Comparison of ENCODE assay signal across 1 cellular context in the genomic region with DNA sequence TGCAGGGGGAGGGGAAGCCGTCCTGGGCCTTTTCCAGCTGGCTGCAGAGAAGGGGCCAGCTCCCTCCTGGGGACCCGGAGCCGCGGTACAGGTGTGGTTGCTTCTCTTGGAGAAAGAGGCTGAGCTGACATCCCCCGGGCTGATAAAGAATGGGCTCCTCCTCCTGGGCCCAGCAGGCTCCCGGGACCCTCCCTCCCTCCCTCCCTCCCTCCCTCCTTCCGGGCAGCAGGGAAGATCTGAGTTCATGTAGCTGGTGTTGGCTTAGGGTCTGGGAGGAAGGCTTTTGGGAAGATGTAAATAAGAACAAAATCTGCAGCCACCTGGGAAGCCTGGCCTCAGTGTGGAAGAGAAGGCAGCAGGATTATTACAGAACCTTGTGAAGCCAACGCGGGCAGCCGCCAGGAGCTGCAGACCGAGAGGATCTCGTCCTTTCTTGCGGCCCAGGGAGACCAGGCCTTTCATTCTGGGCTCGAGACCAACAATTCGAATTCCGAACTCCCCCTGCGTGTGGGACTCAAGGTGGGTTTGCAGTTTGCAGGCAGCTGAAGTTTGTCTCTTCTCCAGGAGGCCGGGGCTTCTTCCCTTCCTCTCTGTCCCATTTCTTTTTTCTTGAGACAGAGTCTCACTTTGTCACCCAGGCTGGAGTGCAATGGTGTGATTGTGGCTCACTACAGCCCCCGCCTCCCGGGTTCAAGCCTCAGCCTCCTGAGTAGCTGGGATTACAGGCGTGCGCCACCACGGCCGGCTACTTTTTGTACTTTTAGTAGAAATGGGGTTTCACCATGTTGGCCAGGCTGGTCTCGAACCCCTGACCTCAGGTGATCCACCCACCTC.
TF ChIP-seq lines count a peak whose summit lies in the region.

A gene with protein sequence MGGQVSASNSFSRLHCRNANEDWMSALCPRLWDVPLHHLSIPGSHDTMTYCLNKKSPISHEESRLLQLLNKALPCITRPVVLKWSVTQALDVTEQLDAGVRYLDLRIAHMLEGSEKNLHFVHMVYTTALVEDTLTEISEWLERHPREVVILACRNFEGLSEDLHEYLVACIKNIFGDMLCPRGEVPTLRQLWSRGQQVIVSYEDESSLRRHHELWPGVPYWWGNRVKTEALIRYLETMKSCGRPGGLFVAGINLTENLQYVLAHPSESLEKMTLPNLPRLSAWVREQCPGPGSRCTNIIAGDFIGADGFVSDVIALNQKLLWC (plus strand): TSS at position 216 of the 834 bp plus-strand sequence. CDS start 2,807 bp downstream, outside the sequence.

TF ChIP-seq in HepG2, 621 proteins besides CTCF, POLR2A, EP300 and RAD21 (continued from another document):
- TF ChIP-seq, protein P1, sequence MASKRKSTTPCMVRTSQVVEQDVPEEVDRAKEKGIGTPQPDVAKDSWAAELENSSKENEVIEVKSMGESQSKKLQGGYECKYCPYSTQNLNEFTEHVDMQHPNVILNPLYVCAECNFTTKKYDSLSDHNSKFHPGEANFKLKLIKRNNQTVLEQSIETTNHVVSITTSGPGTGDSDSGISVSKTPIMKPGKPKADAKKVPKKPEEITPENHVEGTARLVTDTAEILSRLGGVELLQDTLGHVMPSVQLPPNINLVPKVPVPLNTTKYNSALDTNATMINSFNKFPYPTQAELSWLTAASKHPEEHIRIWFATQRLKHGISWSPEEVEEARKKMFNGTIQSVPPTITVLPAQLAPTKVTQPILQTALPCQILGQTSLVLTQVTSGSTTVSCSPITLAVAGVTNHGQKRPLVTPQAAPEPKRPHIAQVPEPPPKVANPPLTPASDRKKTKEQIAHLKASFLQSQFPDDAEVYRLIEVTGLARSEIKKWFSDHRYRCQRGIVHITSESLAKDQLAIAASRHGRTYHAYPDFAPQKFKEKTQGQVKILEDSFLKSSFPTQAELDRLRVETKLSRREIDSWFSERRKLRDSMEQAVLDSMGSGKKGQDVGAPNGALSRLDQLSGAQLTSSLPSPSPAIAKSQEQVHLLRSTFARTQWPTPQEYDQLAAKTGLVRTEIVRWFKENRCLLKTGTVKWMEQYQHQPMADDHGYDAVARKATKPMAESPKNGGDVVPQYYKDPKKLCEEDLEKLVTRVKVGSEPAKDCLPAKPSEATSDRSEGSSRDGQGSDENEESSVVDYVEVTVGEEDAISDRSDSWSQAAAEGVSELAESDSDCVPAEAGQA (IDR thresholded peaks at IDR 0.05; ENCODE audit: low read depth): no peak
- TF ChIP-seq, protein P1 (CRISPR knock-in tag; IDR thresholded peaks at IDR 0.05; ENCODE audit: borderline replicate concordance): no peak
- TF ChIP-seq NKX3-1 (CRISPR knock-in tag; IDR thresholded peaks at IDR 0.05): no peak
- TF ChIP-seq ZNF792 (CRISPR knock-in tag; IDR thresholded peaks at IDR 0.05): peak; percentile 70; the same call in 1 of the 2 replicates
- TF ChIP-seq ZNF256 (CRISPR knock-in tag; conservative IDR thresholded peaks at IDR 0.05): no peak
- no peak for TF ChIP-seq ZNF562 (CRISPR knock-in tag; IDR thresholded peaks at IDR 0.05; ENCODE audit: borderline replicate concordance)
- no peak for TF ChIP-seq ZNF274 (CRISPR knock-in tag; IDR thresholded peaks at IDR 0.05)
- TF ChIP-seq, protein P2, sequence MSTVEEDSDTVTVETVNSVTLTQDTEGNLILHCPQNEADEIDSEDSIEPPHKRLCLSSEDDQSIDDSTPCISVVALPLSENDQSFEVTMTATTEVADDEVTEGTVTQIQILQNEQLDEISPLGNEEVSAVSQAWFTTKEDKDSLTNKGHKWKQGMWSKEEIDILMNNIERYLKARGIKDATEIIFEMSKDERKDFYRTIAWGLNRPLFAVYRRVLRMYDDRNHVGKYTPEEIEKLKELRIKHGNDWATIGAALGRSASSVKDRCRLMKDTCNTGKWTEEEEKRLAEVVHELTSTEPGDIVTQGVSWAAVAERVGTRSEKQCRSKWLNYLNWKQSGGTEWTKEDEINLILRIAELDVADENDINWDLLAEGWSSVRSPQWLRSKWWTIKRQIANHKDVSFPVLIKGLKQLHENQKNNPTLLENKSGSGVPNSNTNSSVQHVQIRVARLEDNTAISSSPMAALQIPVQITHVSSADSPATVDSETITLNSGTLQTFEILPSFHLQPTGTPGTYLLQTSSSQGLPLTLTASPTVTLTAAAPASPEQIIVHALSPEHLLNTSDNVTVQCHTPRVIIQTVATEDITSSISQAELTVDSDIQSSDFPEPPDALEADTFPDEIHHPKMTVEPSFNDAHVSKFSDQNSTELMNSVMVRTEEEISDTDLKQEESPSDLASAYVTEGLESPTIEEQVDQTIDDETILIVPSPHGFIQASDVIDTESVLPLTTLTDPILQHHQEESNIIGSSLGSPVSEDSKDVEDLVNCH (CRISPR knock-in tag; IDR thresholded peaks at IDR 0.05): no peak
- no peak for TF ChIP-seq TCF7 (IDR thresholded peaks at IDR 0.05; ENCODE audit: low read depth)
- no peak for TF ChIP-seq RFX3 (CRISPR knock-in tag; IDR thresholded peaks at IDR 0.05)
- TF ChIP-seq SALL1 (CRISPR knock-in tag; IDR thresholded peaks at IDR 0.05): peak; percentile 53; the same call in 1 of the 2 replicates
- TF ChIP-seq, protein P3, sequence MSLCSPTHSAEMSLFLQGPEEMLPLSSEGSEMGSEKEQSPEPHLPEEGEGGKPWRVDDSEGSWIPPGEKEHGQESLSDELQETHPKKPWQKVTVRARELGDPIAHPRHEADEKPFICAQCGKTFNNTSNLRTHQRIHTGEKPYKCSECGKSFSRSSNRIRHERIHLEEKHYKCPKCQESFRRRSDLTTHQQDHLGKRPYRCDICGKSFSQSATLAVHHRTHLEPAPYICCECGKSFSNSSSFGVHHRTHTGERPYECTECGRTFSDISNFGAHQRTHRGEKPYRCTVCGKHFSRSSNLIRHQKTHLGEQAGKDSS (CRISPR knock-in tag; IDR thresholded peaks at IDR 0.05; ENCODE audit: borderline replicate concordance, low read depth): no peak
- TF ChIP-seq, protein P4, sequence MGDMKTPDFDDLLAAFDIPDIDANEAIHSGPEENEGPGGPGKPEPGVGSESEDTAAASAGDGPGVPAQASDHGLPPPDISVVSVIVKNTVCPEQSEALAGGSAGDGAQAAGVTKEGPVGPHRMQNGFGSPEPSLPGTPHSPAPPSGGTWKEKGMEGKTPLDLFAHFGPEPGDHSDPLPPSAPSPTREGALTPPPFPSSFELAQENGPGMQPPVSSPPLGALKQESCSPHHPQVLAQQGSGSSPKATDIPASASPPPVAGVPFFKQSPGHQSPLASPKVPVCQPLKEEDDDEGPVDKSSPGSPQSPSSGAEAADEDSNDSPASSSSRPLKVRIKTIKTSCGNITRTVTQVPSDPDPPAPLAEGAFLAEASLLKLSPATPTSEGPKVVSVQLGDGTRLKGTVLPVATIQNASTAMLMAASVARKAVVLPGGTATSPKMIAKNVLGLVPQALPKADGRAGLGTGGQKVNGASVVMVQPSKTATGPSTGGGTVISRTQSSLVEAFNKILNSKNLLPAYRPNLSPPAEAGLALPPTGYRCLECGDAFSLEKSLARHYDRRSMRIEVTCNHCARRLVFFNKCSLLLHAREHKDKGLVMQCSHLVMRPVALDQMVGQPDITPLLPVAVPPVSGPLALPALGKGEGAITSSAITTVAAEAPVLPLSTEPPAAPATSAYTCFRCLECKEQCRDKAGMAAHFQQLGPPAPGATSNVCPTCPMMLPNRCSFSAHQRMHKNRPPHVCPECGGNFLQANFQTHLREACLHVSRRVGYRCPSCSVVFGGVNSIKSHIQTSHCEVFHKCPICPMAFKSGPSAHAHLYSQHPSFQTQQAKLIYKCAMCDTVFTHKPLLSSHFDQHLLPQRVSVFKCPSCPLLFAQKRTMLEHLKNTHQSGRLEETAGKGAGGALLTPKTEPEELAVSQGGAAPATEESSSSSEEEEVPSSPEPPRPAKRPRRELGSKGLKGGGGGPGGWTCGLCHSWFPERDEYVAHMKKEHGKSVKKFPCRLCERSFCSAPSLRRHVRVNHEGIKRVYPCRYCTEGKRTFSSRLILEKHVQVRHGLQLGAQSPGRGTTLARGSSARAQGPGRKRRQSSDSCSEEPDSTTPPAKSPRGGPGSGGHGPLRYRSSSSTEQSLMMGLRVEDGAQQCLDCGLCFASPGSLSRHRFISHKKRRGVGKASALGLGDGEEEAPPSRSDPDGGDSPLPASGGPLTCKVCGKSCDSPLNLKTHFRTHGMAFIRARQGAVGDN (CRISPR knock-in tag; IDR thresholded peaks at IDR 0.05): peak; percentile 41; the same call in 1 of the 2 replicates
- TF ChIP-seq ZNF260 (CRISPR knock-in tag; IDR thresholded peaks at IDR 0.05; ENCODE audit: borderline replicate concordance, low read depth): no peak
- TF ChIP-seq, protein P5, sequence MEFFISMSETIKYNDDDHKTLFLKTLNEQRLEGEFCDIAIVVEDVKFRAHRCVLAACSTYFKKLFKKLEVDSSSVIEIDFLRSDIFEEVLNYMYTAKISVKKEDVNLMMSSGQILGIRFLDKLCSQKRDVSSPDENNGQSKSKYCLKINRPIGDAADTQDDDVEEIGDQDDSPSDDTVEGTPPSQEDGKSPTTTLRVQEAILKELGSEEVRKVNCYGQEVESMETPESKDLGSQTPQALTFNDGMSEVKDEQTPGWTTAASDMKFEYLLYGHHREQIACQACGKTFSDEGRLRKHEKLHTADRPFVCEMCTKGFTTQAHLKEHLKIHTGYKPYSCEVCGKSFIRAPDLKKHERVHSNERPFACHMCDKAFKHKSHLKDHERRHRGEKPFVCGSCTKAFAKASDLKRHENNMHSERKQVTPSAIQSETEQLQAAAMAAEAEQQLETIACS (CRISPR knock-in tag; IDR thresholded peaks at IDR 0.05): no peak
- TF ChIP-seq, protein P6, sequence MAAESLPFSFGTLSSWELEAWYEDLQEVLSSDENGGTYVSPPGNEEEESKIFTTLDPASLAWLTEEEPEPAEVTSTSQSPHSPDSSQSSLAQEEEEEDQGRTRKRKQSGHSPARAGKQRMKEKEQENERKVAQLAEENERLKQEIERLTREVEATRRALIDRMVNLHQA (CRISPR knock-in tag; IDR thresholded peaks at IDR 0.05): no peak
- TF ChIP-seq MAZ (IDR thresholded peaks at IDR 0.05; ENCODE audit: borderline replicate concordance, low read depth, low read length): peak; percentile 45; the same call in 1 of the 2 replicates
- TF ChIP-seq MAZ (CRISPR knock-in tag; IDR thresholded peaks at IDR 0.05; ENCODE audit: low read depth): peak; percentile 52; the same call in 1 of the 2 replicates
- TF ChIP-seq ZNF546 (CRISPR knock-in tag; conservative IDR thresholded peaks at IDR 0.05): no peak
- TF ChIP-seq ZNF674 (CRISPR knock-in tag; IDR thresholded peaks at IDR 0.05; ENCODE audit: low read depth): no peak
- TF ChIP-seq PAWR (CRISPR knock-in tag; IDR thresholded peaks at IDR 0.05; ENCODE audit: borderline replicate concordance): no peak
- no peak for TF ChIP-seq SP140L (CRISPR knock-in tag; IDR thresholded peaks at IDR 0.05; ENCODE audit: borderline replicate concordance)
- TF ChIP-seq, protein P7, sequence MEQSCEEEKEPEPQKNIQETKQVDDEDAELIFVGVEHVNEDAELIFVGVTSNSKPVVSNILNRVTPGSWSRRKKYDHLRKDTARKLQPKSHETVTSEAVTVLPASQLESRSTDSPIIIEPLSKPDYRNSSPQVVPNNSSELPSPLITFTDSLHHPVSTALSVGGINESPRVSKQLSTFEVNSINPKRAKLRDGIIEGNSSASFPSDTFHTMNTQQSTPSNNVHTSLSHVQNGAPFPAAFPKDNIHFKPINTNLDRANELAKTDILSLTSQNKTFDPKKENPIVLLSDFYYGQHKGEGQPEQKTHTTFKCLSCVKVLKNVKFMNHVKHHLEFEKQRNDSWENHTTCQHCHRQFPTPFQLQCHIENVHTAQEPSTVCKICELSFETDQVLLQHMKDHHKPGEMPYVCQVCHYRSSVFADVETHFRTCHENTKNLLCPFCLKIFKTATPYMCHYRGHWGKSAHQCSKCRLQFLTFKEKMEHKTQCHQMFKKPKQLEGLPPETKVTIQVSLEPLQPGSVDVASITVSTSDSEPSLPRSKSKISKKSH (CRISPR knock-in tag; IDR thresholded peaks at IDR 0.05; ENCODE audit: borderline replicate concordance): no peak
TF ChIP-seq in HepG2: peak in this region for 38.
